In genomic region chr17:60514053-60514452, GRCh38 we compare ENCODE assay signal across 25 cellular contexts.
"Had no signal": no experiment of that assay in that cellular context is flagged by ENCODE, and none has a peak within 500 bp of the region (broad histone marks: within the 10 kb centered on the region; RNA-seq: fewer than 3 reads in every experiment).

No MANE protein-coding gene starts in this region.

- H3K9me3 Mint-ChIP-seq: activated CD4-positive, alpha-beta memory T cell treated with anti-CD3 and anti-CD28 coated beads, Interleukin-2, amount 10 ng/mL, durations not matched to agents 7 days and 5 days; activated CD4-positive, alpha-beta T cell treated with anti-CD3 and anti-CD28 coated beads, Interleukin-2, amount 10 ng/mL, durations not matched to agents 24 days and 14 days; activated naive CD4-positive, alpha-beta T cell treated with anti-CD3 and anti-CD28 coated beads, Interleukin-2, amount 50 U/mL, for 72 hours; activated T-helper 1 cell treated with anti-CD3 and anti-CD28 coated beads, Interleukin-12 subunit alpha, Interleukin-12 subunit beta, Interleukin-2, Interleukin-4 antibody, amounts not matched to agents 30 ng/mL and 10 ng/mL and 1 ng/mL, durations not matched to agents 14 hours and 24 hours and 36 hours; effector memory CD8-positive, alpha-beta T cell; neural crest cell; T-helper 2 cell treated with Interferon-gamma antibody and Interleukin-4, amounts not matched to agents 5 μg/mL and 100 μg/mL, for 36 hours had no signal

- H3K4me3 Mint-ChIP-seq: activated CD4-positive, alpha-beta memory T cell treated with anti-CD3 and anti-CD28 coated beads, Interleukin-2, amount 10 ng/mL, durations not matched to agents 7 days and 5 days; activated CD4-positive, alpha-beta T cell treated with anti-CD3 and anti-CD28 coated beads, Interleukin-2, amount 10 ng/mL, durations not matched to agents 24 days and 14 days; activated T-helper 1 cell treated with anti-CD3 and anti-CD28 coated beads, Interleukin-12 subunit alpha, Interleukin-12 subunit beta, Interleukin-2, Interleukin-4 antibody, amounts not matched to agents 30 ng/mL and 10 ng/mL and 1 ng/mL, durations not matched to agents 14 hours and 24 hours and 36 hours; effector memory CD8-positive, alpha-beta T cell; neural crest cell; T-helper 2 cell treated with Interferon-gamma antibody and Interleukin-4, amounts not matched to agents 5 μg/mL and 100 μg/mL, for 36 hours had no signal

- H3K4me2 ChIP-seq: smooth muscle cell had no signal

- H3K27me3 ChIP-seq: colonic mucosa, dorsolateral prefrontal cortex, esophagus muscularis mucosa, sigmoid colon had no signal

- H3K27ac Mint-ChIP-seq: activated CD4-positive, alpha-beta memory T cell treated with anti-CD3 and anti-CD28 coated beads, Interleukin-2, amount 10 ng/mL, durations not matched to agents 7 days and 5 days; activated CD4-positive, alpha-beta T cell treated with anti-CD3 and anti-CD28 coated beads, Interleukin-2, amount 10 ng/mL, durations not matched to agents 24 days and 14 days; activated T-helper 1 cell treated with anti-CD3 and anti-CD28 coated beads, Interleukin-12 subunit alpha, Interleukin-12 subunit beta, Interleukin-2, Interleukin-4 antibody, amounts not matched to agents 30 ng/mL and 10 ng/mL and 1 ng/mL, durations not matched to agents 14 hours and 24 hours and 36 hours; T-helper 2 cell treated with Interferon-gamma antibody and Interleukin-4, amounts not matched to agents 5 μg/mL and 100 μg/mL, for 36 hours had no signal

- H3K4me1 ChIP-seq: colonic mucosa had no signal

- H3K4me3 ChIP-seq: colonic mucosa, dorsolateral prefrontal cortex, esophagus muscularis mucosa, mucosa of descending colon, sigmoid colon, smooth muscle cell, thoracic aorta had no signal

- DNase-seq: activated CD4-positive, alpha-beta memory T cell treated with anti-CD3 and anti-CD28 coated beads, Interleukin-2, amount 10 ng/mL, durations not matched to agents 7 days and 5 days; activated CD4-positive, alpha-beta T cell treated with anti-CD3 and anti-CD28 coated beads, Interleukin-2, amount 10 ng/mL, durations not matched to agents 24 days and 14 days; activated gamma-delta T cell; central memory CD4-positive, alpha-beta T cell; colonic mucosa; dorsolateral prefrontal cortex; effector memory CD8-positive, alpha-beta T cell; glutamatergic neuron; hippocampal formation; mesendoderm; mucosa of descending colon; occipital lobe; sigmoid colon; stimulated activated CD4-positive, alpha-beta T cell treated with anti-CD3 and anti-CD28 coated beads, Interleukin-2, amount 100 ng/mL, for 48 hours; stimulated activated CD8-positive, alpha-beta memory T cell treated with anti-CD3 and anti-CD28 coated beads, Interleukin-4, amount 100 ng/mL, for 48 hours; stimulated activated naive CD4-positive, alpha-beta T cell treated with Interleukin-2 at 50 U/mL for 16 hours had no signal

- H3K27ac ChIP-seq: colonic mucosa, dorsolateral prefrontal cortex, esophagus muscularis mucosa, sigmoid colon, thoracic aorta, VCaP had no signal

- ATAC-seq: activated CD4-positive, CD25-positive, alpha-beta regulatory T cell treated with anti-CD3 and anti-CD28 coated beads, Interleukin-2, amount 50 U/mL, for 24 hours; activated naive CD4-positive, alpha-beta T cell treated with anti-CD3 and anti-CD28 coated beads, Interleukin-2, amount 50 U/mL, for 72 hours; effector memory CD8-positive, alpha-beta T cell; mucosa of descending colon had no signal

- H3K27me3 Mint-ChIP-seq: activated CD4-positive, alpha-beta memory T cell treated with anti-CD3 and anti-CD28 coated beads, Interleukin-2, amount 10 ng/mL, durations not matched to agents 7 days and 5 days; activated CD4-positive, alpha-beta T cell treated with anti-CD3 and anti-CD28 coated beads, Interleukin-2, amount 10 ng/mL, durations not matched to agents 24 days and 14 days; effector memory CD8-positive, alpha-beta T cell had no signal

- H3K9me3 ChIP-seq: colonic mucosa, esophagus muscularis mucosa, mucosa of descending colon, sigmoid colon, thoracic aorta had no signal

- H3K36me3 ChIP-seq: colonic mucosa had no signal
